15 cellular contexts compared by ENCODE assay signal in genomic region chr18:78511666-78512065, GRCh38.
DNase-seq lines count a peak whose midpoint lies in the region; ATAC-seq and TF ChIP-seq lines count a peak whose summit lies in the region.
"Had no signal": no experiment of that assay in that cellular context is flagged by ENCODE, and none has a peak within 500 bp of the region (broad histone marks: within the 10 kb centered on the region; RNA-seq: fewer than 3 reads in every experiment).

No MANE protein-coding gene starts in this region.

- H4K91ac ChIP-seq in neuronal stem cell (ENCODE audit: low read depth, low read length, poor library complexity) = peak overlapping the region; percentile 65

- H3K4ac ChIP-seq in neuronal stem cell (ENCODE audit: low read length) = peak overlapping the region; percentile 70

- no peak overlapping the region for H3K4me3 Mint-ChIP-seq in stimulated activated naive CD8-positive, alpha-beta T cell treated with anti-CD3 and anti-CD28 coated beads, Interleukin-15, amount 100 ng/mL, for 72 hours
- no peak overlapping the region for H3K4me3 Mint-ChIP-seq in type B pancreatic cell
- H3K4me3 Mint-ChIP-seq in activated naive CD8-positive, alpha-beta T cell treated with anti-CD3 and anti-CD28 coated beads, Interleukin-2, amount 50 U/mL, for 24 hours = no peak overlapping the region
- H3K4me3 Mint-ChIP-seq: CD4-positive, alpha-beta memory T cell; GM23338 had no signal

- no peak overlapping the region for H3K27ac Mint-ChIP-seq in stimulated activated naive CD8-positive, alpha-beta T cell treated with anti-CD3 and anti-CD28 coated beads, Interleukin-15, amount 100 ng/mL, for 72 hours
- no peak overlapping the region for H3K27ac Mint-ChIP-seq in type B pancreatic cell
- H3K27ac Mint-ChIP-seq in activated naive CD8-positive, alpha-beta T cell treated with anti-CD3 and anti-CD28 coated beads, Interleukin-2, amount 50 U/mL, for 24 hours = no peak overlapping the region
- H3K27ac Mint-ChIP-seq: CD4-positive, alpha-beta memory T cell; GM23338 had no signal

- H3K4me3 ChIP-seq in neuronal stem cell (ENCODE audit: low read length in 2 of 2) = peak overlapping the region in 1 of 2 donors; percentile 39
- H3K4me3 ChIP-seq: GM23338 had no signal

- DNase-seq in stimulated activated naive CD8-positive, alpha-beta T cell treated with anti-CD3 and anti-CD28 coated beads, Interleukin-15, amount 100 ng/mL, for 72 hours = no peak
- no peak for DNase-seq in stimulated activated naive CD8-positive, alpha-beta T cell treated with anti-CD3 and anti-CD28 coated beads, Interleukin-15, Interleukin-2, amounts not matched to agents 100 U/mL and 50 U/mL, for 24 hours
- DNase-seq in neuronal stem cell (ENCODE audit: low spot score) (no peak), type B pancreatic cell (ENCODE audit: extremely low spot score, unreplicated experiment) (peak; percentile 50), occipital lobe (lab: John Stamatoyannopoulos, UW) (no peak)
- DNase-seq in activated CD4-positive, alpha-beta T cell treated with anti-CD3 and anti-CD28 coated beads for 48 hours = no peak
- no peak for DNase-seq in activated naive CD8-positive, alpha-beta T cell treated with anti-CD3 and anti-CD28 coated beads, Interleukin-2, amount 50 U/mL, for 24 hours
- DNase-seq: BE2C; CD4-positive, alpha-beta memory T cell; DMS153; DMS79 treated with DMSO at 0.1 percent for 48 hours; EL; H7 had no signal

- no peak overlapping the region for H3K4me2 ChIP-seq in neuronal stem cell (ENCODE audit: insufficient read depth, low read length, poor library complexity, severe bottlenecking)
- H3K4me2 ChIP-seq: GM23338 had no signal

- peak overlapping the region; percentile 82 for H3K23ac ChIP-seq in neuronal stem cell (ENCODE audit: low read depth, low read length, poor library complexity)

- H2BK15ac ChIP-seq in neuronal stem cell (ENCODE audit: low read length) = peak overlapping the region; percentile 31

- H3K4me1 Mint-ChIP-seq in stimulated activated naive CD8-positive, alpha-beta T cell treated with anti-CD3 and anti-CD28 coated beads, Interleukin-15, amount 100 ng/mL, for 72 hours = no peaks in the 10 kb centered on the region
- H3K4me1 Mint-ChIP-seq in type B pancreatic cell (ENCODE audit: unreplicated experiment) = peaks cover 9% of the 10 kb centered on the region
- H3K4me1 Mint-ChIP-seq in activated naive CD8-positive, alpha-beta T cell treated with anti-CD3 and anti-CD28 coated beads, Interleukin-2, amount 50 U/mL, for 24 hours = no peaks in the 10 kb centered on the region
- H3K4me1 Mint-ChIP-seq: CD4-positive, alpha-beta memory T cell; GM23338 had no signal

- no peak overlapping the region for H2BK5ac ChIP-seq in neuronal stem cell (ENCODE audit: low read length)

- H3K27ac ChIP-seq in neuronal stem cell (replicated peaks; ENCODE audit: low read length) = no peak overlapping the region
- H3K27ac ChIP-seq: C4-2B had no signal

- peaks cover 0 to 4% of the 10 kb centered on the region in 2 donors for H3K4me1 ChIP-seq in neuronal stem cell (ENCODE audit: control insufficient read depth in 2 of 2, insufficient read depth in 1 of 2, low read depth in 1 of 2, low read length in 2 of 2)
- H3K4me1 ChIP-seq: BE2C had no signal

- no peaks in the 10 kb centered on the region for H3K36me3 Mint-ChIP-seq in type B pancreatic cell
- H3K36me3 Mint-ChIP-seq in activated naive CD8-positive, alpha-beta T cell treated with anti-CD3 and anti-CD28 coated beads, Interleukin-2, amount 50 U/mL, for 24 hours (ENCODE audit: low read depth) = no peaks in the 10 kb centered on the region
- H3K36me3 Mint-ChIP-seq: CD4-positive, alpha-beta memory T cell had no signal

- peak overlapping the region; percentile 37 for H3K9ac ChIP-seq in neuronal stem cell (ENCODE audit: low read depth, low read length, poor library complexity)

- H3K36me3 ChIP-seq in neuronal stem cell (replicated peaks in 1 of 2; ENCODE audit: control insufficient read depth in 2 of 2, insufficient read depth in 2 of 2, low read length in 2 of 2) = no peaks in the 10 kb centered on the region
- H3K36me3 ChIP-seq: BE2C had no signal

- H2AFZ ChIP-seq in neuronal stem cell (ENCODE audit: low read length) = no peak overlapping the region
- H2AFZ ChIP-seq: GM23338 had no signal

- peaks cover 0 to 2% of the 10 kb centered on the region in 2 donors for H3K9me3 ChIP-seq in neuronal stem cell (replicated peaks in 1 of 2; ENCODE audit: control insufficient read depth in 2 of 2, insufficient read depth in 1 of 2, low read depth in 1 of 2, low read length in 2 of 2)
- H3K9me3 ChIP-seq: BE2C had no signal

- no peak overlapping the region for H2BK12ac ChIP-seq in neuronal stem cell (ENCODE audit: low read length)

- peak; percentile 33 for ATAC-seq in stimulated activated naive CD8-positive, alpha-beta T cell treated with anti-CD3 and anti-CD28 coated beads, Interleukin-15, amount 100 ng/mL, for 72 hours
- no peak for ATAC-seq in stimulated activated naive CD8-positive, alpha-beta T cell treated with anti-CD3 and anti-CD28 coated beads, Interleukin-15, Interleukin-2, amounts not matched to agents 100 U/mL and 50 U/mL, for 24 hours
- ATAC-seq in activated naive CD8-positive, alpha-beta T cell treated with anti-CD3 and anti-CD28 coated beads, Interleukin-2, amount 50 U/mL, for 24 hours = no peak
- ATAC-seq: GM23338 had no signal

- peak overlapping the region; percentile 9 for H3K18ac ChIP-seq in neuronal stem cell (ENCODE audit: low read length)

- H3K14ac ChIP-seq in neuronal stem cell (ENCODE audit: low read length) = peak overlapping the region; percentile 33

- peaks cover 7 to 15% of the 10 kb centered on the region in 2 donors for H3K9me3 Mint-ChIP-seq in stimulated activated naive CD8-positive, alpha-beta T cell treated with anti-CD3 and anti-CD28 coated beads, Interleukin-15, amount 100 ng/mL, for 72 hours
- no peaks in the 10 kb centered on the region for H3K9me3 Mint-ChIP-seq in type B pancreatic cell
- H3K9me3 Mint-ChIP-seq in activated naive CD8-positive, alpha-beta T cell treated with anti-CD3 and anti-CD28 coated beads, Interleukin-2, amount 50 U/mL, for 24 hours = no peaks in the 10 kb centered on the region

- no peaks in the 10 kb centered on the region for H3K27me3 Mint-ChIP-seq in stimulated activated naive CD8-positive, alpha-beta T cell treated with anti-CD3 and anti-CD28 coated beads, Interleukin-15, amount 100 ng/mL, for 72 hours
- peaks cover 10% of the 10 kb centered on the region for H3K27me3 Mint-ChIP-seq in type B pancreatic cell
- no peaks in the 10 kb centered on the region for H3K27me3 Mint-ChIP-seq in activated naive CD8-positive, alpha-beta T cell treated with anti-CD3 and anti-CD28 coated beads, Interleukin-2, amount 50 U/mL, for 24 hours

- TF ChIP-seq CTCF in type B pancreatic cell (conservative IDR thresholded peaks at IDR 0.05) = no peak

- peak overlapping the region; percentile 88 for H2AK5ac ChIP-seq in neuronal stem cell (ENCODE audit: low read depth, low read length)

- WGBS in neuronal stem cell (ENCODE audit: extremely low coverage in 2 of 2, insufficient read length in 2 of 2, insufficient replicate concordance in 1 of 2), 2 donors = no CpG with 5 or more reads among the region's 7 CpGs

- peaks cover 0 to 4% (median 3%) of the 10 kb centered on the region in 3 experiments for H3K27me3 ChIP-seq in neuronal stem cell (ENCODE audit: control insufficient read depth in 3 of 3, insufficient read depth in 3 of 3, low read depth in 1 of 3, low read length in 3 of 3)
- H3K27me3 ChIP-seq: BE2C had no signal

- H4K8ac ChIP-seq in neuronal stem cell (ENCODE audit: low read depth, low read length) = no peak overlapping the region

- no peaks in the 10 kb centered on the region for H3K79me1 ChIP-seq in neuronal stem cell (ENCODE audit: low read depth, low read length)

- no peak overlapping the region for H2BK120ac ChIP-seq in neuronal stem cell (ENCODE audit: low read depth, low read length)
